In the genomic region with DNA sequence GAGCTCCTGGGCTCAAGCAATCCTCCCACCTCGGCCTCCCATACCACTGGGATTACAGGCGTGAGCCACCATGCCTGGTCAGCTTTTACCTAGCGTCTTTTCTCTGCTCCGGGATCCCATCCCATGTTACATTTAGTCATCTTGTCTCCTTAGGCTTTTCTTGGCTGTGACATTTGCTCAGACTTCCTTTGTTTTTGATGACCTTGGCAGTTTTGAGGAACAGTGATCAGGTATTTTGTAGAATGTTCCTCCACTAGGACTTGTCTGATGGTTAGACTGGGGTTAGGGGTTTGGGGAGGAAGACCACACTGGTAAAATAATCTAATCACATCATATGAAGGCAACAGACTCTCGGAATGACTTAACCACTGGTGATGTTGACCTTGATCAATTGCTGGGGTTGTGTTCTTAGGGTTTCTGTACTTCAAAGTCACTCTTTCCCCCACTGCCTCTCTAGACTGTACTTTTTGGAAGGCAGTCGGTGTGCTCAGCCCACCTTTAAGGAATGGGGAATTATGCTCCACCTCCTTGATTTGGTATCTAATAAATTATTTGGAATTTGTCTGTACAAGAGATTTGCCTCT, we compare ENCODE assay signal across 19 cellular contexts. TPM values are rescaled to one million over a fixed set of nuclear protein-coding genes. Genes with fewer than 3 reads are reported as not detected.
DNase-seq lines count a peak whose midpoint lies in the region; ATAC-seq, FAIRE-seq and TF ChIP-seq lines count a peak whose summit lies in the region.
"Had no signal": no experiment of that assay in that cellular context is flagged by ENCODE, and none has a peak within 500 bp of the region (broad histone marks: within the 10 kb centered on the region; RNA-seq: fewer than 3 reads in every experiment).

No MANE protein-coding gene starts in this region.

- H3K4me2 ChIP-seq in HepG2 (ENCODE audit: low read depth, low read length): no peak overlapping the region

- H3K4me1 Mint-ChIP-seq in activated naive CD8-positive, alpha-beta T cell treated with anti-CD3 and anti-CD28 coated beads for 36 hours: peaks cover 73% of the 10 kb centered on the region
- H3K4me1 Mint-ChIP-seq in naive thymus-derived CD4-positive, alpha-beta T cell: peaks cover 16 to 70% (median 36%) of the 10 kb centered on the region in 7 donors
- peaks cover 69% of the 10 kb centered on the region for H3K4me1 Mint-ChIP-seq in CD8-positive, alpha-beta T cell (ENCODE audit: low read depth)

- H3K27me3 Mint-ChIP-seq in activated naive CD8-positive, alpha-beta T cell treated with anti-CD3 and anti-CD28 coated beads for 36 hours: no peaks in the 10 kb centered on the region
- no peaks in the 10 kb centered on the region for H3K27me3 Mint-ChIP-seq in naive thymus-derived CD4-positive, alpha-beta T cell
- no peaks in the 10 kb centered on the region for H3K27me3 Mint-ChIP-seq in CD8-positive, alpha-beta T cell (ENCODE audit: low read depth)

- no peak overlapping the region for H3K9ac ChIP-seq in HepG2 (ENCODE audit: insufficient read depth, low read depth, low read length)

- H3K27ac ChIP-seq in HepG2 (ENCODE audit: extremely low read length, insufficient read depth, low read length) (no peak overlapping the region), right lobe of liver (no peak overlapping the region)
- no peak overlapping the region for H3K27ac ChIP-seq in naive thymus-derived CD4-positive, alpha-beta T cell (ENCODE audit: low read depth, low read length)
- H3K27ac ChIP-seq in CD8-positive, alpha-beta T cell (ENCODE audit: low read depth, low read length): no peak overlapping the region
- H3K27ac ChIP-seq: SJCRH30 had no signal

- in situ Hi-C loops in HepG2 (cut with HindIII; ENCODE audit: extremely low pct_ligation_motif_present, low pct_unique_long_range_greater_than_20kb): no loop called here

- H3K36me3 ChIP-seq in HepG2 (replicated peaks in 1 of 2; ENCODE audit: control insufficient read depth in 1 of 2, insufficient read depth in 2 of 2, low read length in 2 of 2): peaks cover 4 to 19% of the 10 kb centered on the region in 2 experiments; a peak in 4 of 5 replicates
- peaks cover 0 to 1% (median 0%) of the 10 kb centered on the region in 4 donors for H3K36me3 ChIP-seq in right lobe of liver
- H3K36me3 ChIP-seq in naive thymus-derived CD4-positive, alpha-beta T cell (ENCODE audit: control insufficient read depth in 2 of 3, insufficient read depth in 3 of 3, low read length in 3 of 3): peaks cover 0 to 7% (median 0%) of the 10 kb centered on the region in 3 experiments
- no peaks in the 10 kb centered on the region for H3K36me3 ChIP-seq in CD8-positive, alpha-beta T cell (ENCODE audit: insufficient read depth, low read length)
- H3K36me3 ChIP-seq: SJCRH30 had no signal

- BruUV-seq in HepG2 (replicated peaks; lab: Mats Ljungman, UMichigan): no TSS peak

- peaks cover 6% of the 10 kb centered on the region for H3K9me3 Mint-ChIP-seq in activated naive CD8-positive, alpha-beta T cell treated with anti-CD3 and anti-CD28 coated beads for 36 hours
- peaks cover 0 to 6% (median 1%) of the 10 kb centered on the region in 11 donors for H3K9me3 Mint-ChIP-seq in naive thymus-derived CD4-positive, alpha-beta T cell
- peaks cover 3% of the 10 kb centered on the region for H3K9me3 Mint-ChIP-seq in CD8-positive, alpha-beta T cell

- DNase-seq in HepG2 (ENCODE audit: low spot score) (no peak), right lobe of liver (no peak)
- DNase-seq in activated naive CD8-positive, alpha-beta T cell treated with anti-CD3 and anti-CD28 coated beads for 36 hours: no peak
- DNase-seq in naive thymus-derived CD4-positive, alpha-beta T cell: no peak
- no peak for DNase-seq in stimulated activated CD4-positive, alpha-beta T cell treated with anti-CD3 and anti-CD28 coated beads, Interleukin-15, amount 100 ng/mL, for 24 hours
- DNase-seq in NK-92 treated with Interleukin-12 subunit alpha and Interleukin-12 subunit beta, amount 100 ng/mL, for 24 hours (lab: John Stamatoyannopoulos, UW): no peak
- DNase-seq in CD8-positive, alpha-beta T cell: no peak
- DNase-seq: C1 segment of cervical spinal cord, DMS79 treated with DMSO at 0.1 percent for 48 hours, H7, HFFc6, Karpas-422, NCI-H1436, NCI-H2029, NCI-H345, NCI-H526, SJCRH30 had no signal

- H3K9me3 ChIP-seq in HepG2 (ENCODE audit: low read length) (peaks cover 4% of the 10 kb centered on the region; the same call in 1 of the 2 replicates), right lobe of liver (no peaks in the 10 kb centered on the region)
- peaks cover 0 to 5% (median 0%) of the 10 kb centered on the region in 3 experiments for H3K9me3 ChIP-seq in naive thymus-derived CD4-positive, alpha-beta T cell (ENCODE audit: control insufficient read depth in 2 of 3, low read length in 3 of 3)
- H3K9me3 ChIP-seq in CD8-positive, alpha-beta T cell (ENCODE audit: low read length): no peaks in the 10 kb centered on the region
- H3K9me3 ChIP-seq: SJCRH30 had no signal

- TF ChIP-seq RAD21 in HepG2 (CRISPR knock-in tag; IDR thresholded peaks at IDR 0.05): no peak

- TF ChIP-seq EP300 in HepG2 (IDR thresholded peaks at IDR 0.05; ENCODE audit: low read depth in 2 of 2, low read length in 2 of 2) (no peak), HepG2 (CRISPR knock-in tag; IDR thresholded peaks at IDR 0.05; ENCODE audit: borderline replicate concordance) (no peak)

- H3K27ac Mint-ChIP-seq in activated naive CD8-positive, alpha-beta T cell treated with anti-CD3 and anti-CD28 coated beads for 36 hours: peak overlapping the region; percentile 65
- H3K27ac Mint-ChIP-seq in naive thymus-derived CD4-positive, alpha-beta T cell: peak overlapping the region in 5 of 9 donors; percentile 15 to 53 (median 42)
- H3K27ac Mint-ChIP-seq in CD8-positive, alpha-beta T cell: no peak overlapping the region
- H3K27ac Mint-ChIP-seq: HFFc6 had no signal

- ATAC-seq in HepG2 (no peak), right lobe of liver (no peak), GM18502 (IDR thresholded peaks at IDR 0.05; ENCODE audit: poor library complexity, unreplicated experiment) (no peak)
- no peak for ATAC-seq in naive thymus-derived CD4-positive, alpha-beta T cell
- no peak for ATAC-seq in CD8-positive, alpha-beta T cell
- ATAC-seq: Panc1 had no signal

- no peak for FAIRE-seq in HepG2 (lab: Jason Lieb, UNC)

- CTCF ChIA-PET in HepG2 (lab: Yijun Ruan, JAX; ENCODE audit: low intra/inter-chr PET ratio, low total read pairs): no interaction called here
- CTCF ChIA-PET in naive thymus-derived CD4-positive, alpha-beta T cell (lab: Charles Lee): no interaction called here
- CTCF ChIA-PET in CD8-positive, alpha-beta T cell (lab: Charles Lee): no interaction called here

- no peak overlapping the region for H3K4me3 Mint-ChIP-seq in activated naive CD8-positive, alpha-beta T cell treated with anti-CD3 and anti-CD28 coated beads for 36 hours
- peak overlapping the region in 1 of 10 donors; percentile 5 for H3K4me3 Mint-ChIP-seq in naive thymus-derived CD4-positive, alpha-beta T cell
- no peak overlapping the region for H3K4me3 Mint-ChIP-seq in CD8-positive, alpha-beta T cell
- H3K4me3 Mint-ChIP-seq: HFFc6 had no signal

- WGBS in HepG2 (ENCODE audit: low lambda C conversion rate): 95% methylated on average over 6 of the region's 6 CpGs
- 76% methylated on average over 6 of the region's 6 CpGs for whole genome bisulfite sequencing in right lobe of liver (ENCODE audit: insufficient coverage, low coverage, low lambda C conversion rate, missing lambda C conversion rate)

- H3K4me1 ChIP-seq in HepG2 (ENCODE audit: insufficient read depth, low read length) (peaks cover 26% of the 10 kb centered on the region), right lobe of liver (peaks cover 0 to 10% (median 0%) of the 10 kb centered on the region in 4 donors)
- peaks cover 0 to 8% of the 10 kb centered on the region in 2 donors for H3K4me1 ChIP-seq in naive thymus-derived CD4-positive, alpha-beta T cell (ENCODE audit: control insufficient read depth in 2 of 2, insufficient read depth in 2 of 2, low read length in 2 of 2)
- H3K4me1 ChIP-seq in CD8-positive, alpha-beta T cell (ENCODE audit: insufficient read depth, low read length): peaks cover 34% of the 10 kb centered on the region

- no peaks in the 10 kb centered on the region for H3K79me2 ChIP-seq in HepG2 (ENCODE audit: insufficient read depth, low read length)

- TF ChIP-seq POLR2A in HepG2 (IDR thresholded peaks at IDR 0.05; ENCODE audit: insufficient read depth in 1 of 2, low read depth in 2 of 2, low read length in 2 of 2) (no peak), right lobe of liver (IDR thresholded peaks at IDR 0.05) (no peak)

- H3K4me3 ChIP-seq in HepG2 (replicated peaks in 1 of 3; ENCODE audit: insufficient read depth in 1 of 3, low read depth in 2 of 3, low read length in 3 of 3): no peak overlapping the region
- H3K4me3 ChIP-seq in right lobe of liver: no peak overlapping the region
- H3K4me3 ChIP-seq in naive thymus-derived CD4-positive, alpha-beta T cell (ENCODE audit: low read length): no peak overlapping the region
- H3K4me3 ChIP-seq in CD8-positive, alpha-beta T cell (ENCODE audit: low read depth, low read length): no peak overlapping the region
- H3K4me3 ChIP-seq: SJCRH30 had no signal

- POLR2A ChIA-PET in HepG2 (lab: Yijun Ruan, JAX): no interaction called here
- POLR2A ChIA-PET in naive thymus-derived CD4-positive, alpha-beta T cell (lab: Charles Lee): no interaction called here
- POLR2A ChIA-PET in CD8-positive, alpha-beta T cell (lab: Charles Lee): no interaction called here

- TF ChIP-seq CTCF in HepG2 (CRISPR knock-in tag; IDR thresholded peaks at IDR 0.05) (no peak), right lobe of liver (IDR thresholded peaks at IDR 0.05) (no peak)
- no peak for TF ChIP-seq CTCF in CD8-positive, alpha-beta T cell (IDR thresholded peaks at IDR 0.05)

- intact Hi-C loops in HepG2 (cut with micrococcal nuclease; ENCODE audit: unreplicated experiment) (no loop called here), right lobe of liver (cut with DNase I) (no loop called here)
- intact Hi-C loops in naive thymus-derived CD4-positive, alpha-beta T cell (cut with micrococcal nuclease): loop anchor here (2.0 to 5.0 kb wide), 4 partner anchors 15 to 555 kb away; a partner anchor contains a TSS
- intact Hi-C loops in CD8-positive, alpha-beta T cell (cut with DNase I, micrococcal nuclease): no loop called here

- H2AFZ ChIP-seq in HepG2 (ENCODE audit: low read length): no peak overlapping the region

- no peaks in the 10 kb centered on the region for H3K27me3 ChIP-seq in HepG2 (ENCODE audit: control insufficient read depth in 1 of 2, insufficient read depth in 2 of 2, low read length in 2 of 2)
- no peaks in the 10 kb centered on the region for H3K27me3 ChIP-seq in right lobe of liver
- H3K27me3 ChIP-seq in naive thymus-derived CD4-positive, alpha-beta T cell (ENCODE audit: control insufficient read depth in 2 of 2, insufficient read depth in 2 of 2, low read length in 2 of 2): no peaks in the 10 kb centered on the region
- H3K27me3 ChIP-seq in CD8-positive, alpha-beta T cell (ENCODE audit: insufficient read depth, low read length): no peaks in the 10 kb centered on the region
- H3K27me3 ChIP-seq: SJCRH30 had no signal

- H3K36me3 Mint-ChIP-seq in activated naive CD8-positive, alpha-beta T cell treated with anti-CD3 and anti-CD28 coated beads for 36 hours: peaks cover 75% of the 10 kb centered on the region
- peaks cover 7 to 26% (median 8%) of the 10 kb centered on the region in 5 donors for H3K36me3 Mint-ChIP-seq in naive thymus-derived CD4-positive, alpha-beta T cell
- peaks cover 58% of the 10 kb centered on the region for H3K36me3 Mint-ChIP-seq in CD8-positive, alpha-beta T cell

- no peaks in the 10 kb centered on the region for H4K20me1 ChIP-seq in HepG2 (ENCODE audit: insufficient read depth, low read length)

RNA-seq across cellular contexts. Expression of a gene that starts 48.4 kb away (rescaled TPM):
- total RNA-seq in HepG2 (2016; rRNA removed; fragmentation: Illumina TruSeq; extraction: Trizol): 2.3 and 2.9 TPM in 2 replicates
- 2.3 and 2.7 TPM in 2 replicates for total RNA-seq in HepG2 (2016; cell fraction: cytosol; rRNA removed; fragmentation: Illumina TruSeq; extraction: Trizol; ENCODE audit: low read depth)
- 2.0 and 2.8 TPM in 2 replicates for total RNA-seq in HepG2 (2016; cell fraction: insoluble cytoplasmic fraction; rRNA removed; fragmentation: Illumina TruSeq; extraction: Trizol)
- 4.4 and 4.7 TPM in 2 replicates for total RNA-seq in HepG2 (2016; cell fraction: membrane; rRNA removed; fragmentation: Illumina TruSeq; extraction: Trizol)
- total RNA-seq in HepG2 (2016; cell fraction: nucleus; rRNA removed; fragmentation: Illumina TruSeq; extraction: Trizol): 5.1 and 7.2 TPM in 2 replicates
- polyA plus RNA-seq in HepG2 (2011; rRNA removed): 3.5 and 3.6 TPM in 2 replicates
- polyA plus RNA-seq in HepG2 (2011; cell fraction: cytosol; rRNA removed): 1.6 and 2.1 TPM in 2 replicates
- polyA plus RNA-seq in HepG2 (2011; cell fraction: nucleus; rRNA removed): 7.0 TPM in 2 replicates
- 5.6 and 6.5 TPM in 2 replicates for polyA plus RNA-seq in HepG2 (2012)
- 6.3 and 6.8 TPM in 2 replicates for polyA plus RNA-seq in HepG2 (2016; cell fraction: cytosol; fragmentation: Illumina TruSeq; extraction: Trizol; ENCODE audit: low read depth)
- polyA plus RNA-seq in HepG2 (2016; cell fraction: insoluble cytoplasmic fraction; fragmentation: Illumina TruSeq; extraction: Trizol; ENCODE audit: low read depth): 7.0 and 10.5 TPM in 2 replicates
- polyA plus RNA-seq in HepG2 (2016; cell fraction: membrane; fragmentation: Illumina TruSeq; extraction: Trizol; ENCODE audit: low read depth): 9.8 and 10.5 TPM in 2 replicates
- 11.7 and 11.9 TPM in 2 replicates for polyA plus RNA-seq in HepG2 (2016; cell fraction: nucleus; fragmentation: Illumina TruSeq; extraction: Trizol; ENCODE audit: insufficient read depth, low read depth)
- polyA minus RNA-seq in HepG2 (2011; rRNA and poly(A)+ RNA removed; ENCODE audit: low replicate concordance): 5.5 TPM in 1 of 2 replicates, not detected in the other
- 4.6 and 4.9 TPM in 2 replicates for polyA minus RNA-seq in HepG2 (2011; cell fraction: cytosol; rRNA and poly(A)+ RNA removed)
- polyA minus RNA-seq in HepG2 (2011; cell fraction: nucleus; rRNA and poly(A)+ RNA removed): 8.0 and 9.7 TPM in 2 replicates
- 10 to 100 TPM; 10.7 to 20.4 (median 18.9) TPM for total RNA-seq in right lobe of liver
- 10 to 100 TPM; 59.2 to 59.6 TPM for total RNA-seq in activated naive CD8-positive, alpha-beta T cell treated with anti-CD3 and anti-CD28 coated beads for 36 hours
- total RNA-seq in naive thymus-derived CD4-positive, alpha-beta T cell: 100 to 1,000 TPM in 4 of 5 experiments, 10 to 100 TPM in 1; 45.4 to 182 (median 132) TPM
- 10 to 100 TPM; 27.2 to 51.2 TPM for polyA plus RNA-seq in naive thymus-derived CD4-positive, alpha-beta T cell
- total RNA-seq in CD8-positive, alpha-beta T cell: 10 to 100 TPM; 82.4 to 82.7 TPM
- total RNA-seq: SJCRH30 had no signal

Comparison
In these comparisons a context has a peak if more than half of its experiments do, and no peak if none do; other contexts are left out.
1. intact Hi-C loops: an anchor here in naive thymus-derived CD4-positive, alpha-beta T cell (2.0 to 5.0 kb wide); none called in HepG2, right lobe of liver and CD8-positive, alpha-beta T cell.